Comparison of ENCODE assay signal across 7 cellular contexts in genomic region chr10:70478191-70479160, GRCh38. TPM values are rescaled to one million over a fixed set of nuclear protein-coding genes. Genes with fewer than 3 reads are reported as not detected.
DNase-seq lines count a peak whose midpoint lies in the region; ATAC-seq, FAIRE-seq and TF ChIP-seq lines count a peak whose summit lies in the region.

PALD1 (plus strand) TSS chr10:70478767; CDS start chr10:70525952, 47,185 bp downstream.

- H3K4me3 ChIP-seq in effector memory CD4-positive, alpha-beta T cell (ENCODE audit: insufficient read depth, low read depth, low read length, poor library complexity, severe bottlenecking), result peak within 1 kb of the TSS; percentile 46
- peak within 1 kb of the TSS; percentile 56 for H3K4me3 ChIP-seq in mesodermal cell (ENCODE audit: extremely low read depth, insufficient read depth, low read length, poor library complexity, severe bottlenecking)

- H3K27me3 ChIP-seq in effector memory CD4-positive, alpha-beta T cell (replicated peaks; ENCODE audit: control insufficient read depth, insufficient read depth, low read length, poor library complexity, severe bottlenecking), result no peaks in the 10 kb centered on the region

- peaks cover 47 to 55% of the 10 kb centered on the region in 2 donors for H3K4me1 Mint-ChIP-seq in stimulated activated naive B cell treated with anti-CD40 and anti-IgM and Interleukin-4, amounts not matched to agents 10 μg/mL and 1 μg/mL and 100 μg/mL, for 72 hours

- H3K9me3 ChIP-seq in effector memory CD4-positive, alpha-beta T cell (ENCODE audit: control insufficient read depth, low read length), result no peaks in the 10 kb centered on the region
- H3K9me3 ChIP-seq in mesodermal cell (ENCODE audit: control insufficient read depth, low read length), result no peaks in the 10 kb centered on the region

- peak; percentile 32 to 44 for ATAC-seq in stimulated activated naive B cell treated with anti-CD40 and anti-IgM and Interleukin-4, amounts not matched to agents 10 μg/mL and 1 μg/mL and 100 μg/mL, for 72 hours (replicated peaks)

- H3K27me3 Mint-ChIP-seq in stimulated activated naive B cell treated with anti-CD40 and anti-IgM and Interleukin-4, amounts not matched to agents 10 μg/mL and 1 μg/mL and 100 μg/mL, for 72 hours, result peaks cover 0 to 7% of the 10 kb centered on the region in 2 donors

- peak within 1 kb of the TSS; percentile 87 for H3K27ac Mint-ChIP-seq in stimulated activated naive B cell treated with anti-CD40 and anti-IgM and Interleukin-4, amounts not matched to agents 10 μg/mL and 1 μg/mL and 100 μg/mL, for 72 hours

- no peak within 1 kb of the TSS for H3K27ac ChIP-seq in effector memory CD4-positive, alpha-beta T cell (ENCODE audit: insufficient read depth, low read length, poor library complexity, severe bottlenecking)
- H3K27ac ChIP-seq in mesodermal cell (ENCODE audit: low read depth, low read length, severe bottlenecking), result no peak within 1 kb of the TSS

- no peak for FAIRE-seq in GM12892 (lab: Jason Lieb, UNC)

- no peak; the same call in 1 of the 2 replicates for TF ChIP-seq POLR2A in GM12892 (IDR thresholded peaks at IDR 0.05; ENCODE audit: low read depth, low read length)

- peaks cover 36% of the 10 kb centered on the region for H3K4me1 ChIP-seq in effector memory CD4-positive, alpha-beta T cell (ENCODE audit: control insufficient read depth, insufficient read depth, low read length, poor library complexity, severe bottlenecking)
- peaks cover 24% of the 10 kb centered on the region for H3K4me1 ChIP-seq in mesodermal cell (ENCODE audit: control insufficient read depth, insufficient read depth, low read length, poor library complexity, severe bottlenecking)

- peak; percentile 62 for DNase-seq in GM12892 (ENCODE audit: insufficient read length)
- peak; percentile 61 for DNase-seq in MV-4-11 (lab: John Stamatoyannopoulos, UW)
- peak; percentile 47 to 56 for DNase-seq in activated CD4-positive, alpha-beta T cell treated with anti-CD3 and anti-CD28 coated beads, Interleukin-2, amount 50 U/mL, for 48 hours
- peak in 1 of 3 donors; percentile 19 for DNase-seq in effector memory CD4-positive, alpha-beta T cell
- no peak for DNase-seq in stimulated activated naive B cell treated with anti-CD40 and anti-IgM and Interleukin-4, amounts not matched to agents 10 μg/mL and 1 μg/mL and 100 μg/mL, for 72 hours
- DNase-seq in effector CD8-positive, alpha-beta T cell (lab: John Stamatoyannopoulos, UW), result no peak

- no peaks in the 10 kb centered on the region for H3K9me3 Mint-ChIP-seq in stimulated activated naive B cell treated with anti-CD40 and anti-IgM and Interleukin-4, amounts not matched to agents 10 μg/mL and 1 μg/mL and 100 μg/mL, for 72 hours

- H3K36me3 ChIP-seq in effector memory CD4-positive, alpha-beta T cell (ENCODE audit: control insufficient read depth, insufficient read depth, low read length), result no peaks in the 10 kb centered on the region
- no peaks in the 10 kb centered on the region for H3K36me3 ChIP-seq in mesodermal cell (ENCODE audit: control insufficient read depth, insufficient read depth, low read length)

- 0% methylated on average over 62 to 92 of the region's 110 CpGs for WGBS in mesodermal cell (ENCODE audit: insufficient coverage in 2 of 2), 2 experiments

- H3K36me3 Mint-ChIP-seq in stimulated activated naive B cell treated with anti-CD40 and anti-IgM and Interleukin-4, amounts not matched to agents 10 μg/mL and 1 μg/mL and 100 μg/mL, for 72 hours, result peaks cover 4% of the 10 kb centered on the region in 2 donors

- peak within 1 kb of the TSS; percentile 85 to 89 for H3K4me3 Mint-ChIP-seq in stimulated activated naive B cell treated with anti-CD40 and anti-IgM and Interleukin-4, amounts not matched to agents 10 μg/mL and 1 μg/mL and 100 μg/mL, for 72 hours

RNA-seq across cellular contexts. Expression of gene PALD1, which starts in this region (rescaled TPM):
- 2.2 TPM for polyA plus RNA-seq in GM12892 (2012; ENCODE audit: missing spikeins)
- 11.8 TPM for polyA plus RNA-seq in mesodermal cell (2013, experiment 1 of 2)
- 9.0 TPM for polyA plus RNA-seq in mesodermal cell (2013, experiment 2 of 2)

Comparison
In these comparisons a context has a peak if more than half of its experiments do, and no peak if none do; other contexts are left out.
1. DNase-seq: peak in GM12892 (single experiment), MV-4-11 (single experiment) and activated CD4-positive, alpha-beta T cell treated with anti-CD3 and anti-CD28 coated beads, Interleukin-2, amount 50 U/mL, for 48 hours (2 of 2); none in stimulated activated naive B cell treated with anti-CD40 and anti-IgM and Interleukin-4, amounts not matched to agents 10 μg/mL and 1 μg/mL and 100 μg/mL, for 72 hours (single experiment) and effector CD8-positive, alpha-beta T cell (single experiment).